ENCODE assay signal across 20 cellular contexts in the genomic region with DNA sequence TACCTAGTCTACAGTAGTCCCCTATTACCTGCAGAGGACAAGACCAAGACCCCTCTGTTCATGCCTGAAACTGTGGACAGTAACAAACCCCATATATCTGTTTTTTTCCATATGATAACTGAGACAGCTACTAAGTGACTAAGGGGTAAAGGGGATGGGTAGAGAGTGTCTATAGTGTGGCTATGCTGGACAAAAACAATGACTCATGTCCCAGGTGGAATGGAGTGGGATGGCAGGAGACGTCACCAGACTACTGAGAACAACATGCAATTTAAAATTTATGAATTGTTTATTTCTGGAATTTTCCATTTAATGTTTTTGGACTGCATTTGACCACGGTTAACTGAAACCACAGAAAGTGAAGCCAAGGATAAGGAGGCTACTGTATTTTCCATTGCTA.
DNase-seq lines count a peak whose midpoint lies in the region; ATAC-seq, FAIRE-seq and TF ChIP-seq lines count a peak whose summit lies in the region.
"Had no signal": no experiment of that assay in that cellular context is flagged by ENCODE, and none has a peak within 500 bp of the region (broad histone marks: within the 10 kb centered on the region; RNA-seq: fewer than 3 reads in every experiment).

No MANE protein-coding gene starts in this region.

- H3K14ac ChIP-seq in mesenchymal stem cell (ENCODE audit: low read length in 2 of 2), result no peak overlapping the region

- H3K4me3 ChIP-seq in bronchial epithelial cell (ENCODE audit: low read depth, low read length) (no peak overlapping the region), mesenchymal stem cell (ENCODE audit: insufficient read depth in 1 of 2, low read depth in 1 of 2, low read length in 2 of 2) (no peak overlapping the region), upper lobe of right lung (no peak overlapping the region)
- H3K4me3 ChIP-seq: BLaER1 treated with 17β-estradiol and CSF1 and Interleukin-3, amounts not matched to agents 10 nM and 100 nM; PC-9; skin epidermis had no signal

- H3K9me3 ChIP-seq in mesenchymal stem cell (ENCODE audit: control insufficient read depth, low read length), result no peaks in the 10 kb centered on the region
- H3K9me3 ChIP-seq in upper lobe of right lung, result no peaks in the 10 kb centered on the region

- no peak overlapping the region for H3K4me2 ChIP-seq in mesenchymal stem cell (ENCODE audit: low read length, poor library complexity, severe bottlenecking)
- H3K4me2 ChIP-seq: BLaER1 treated with 17β-estradiol and CSF1 and Interleukin-3, amounts not matched to agents 10 nM and 100 nM; PC-9 had no signal

- no peak overlapping the region for H2BK120ac ChIP-seq in mesenchymal stem cell (ENCODE audit: low read depth, low read length)

- no peak overlapping the region for H2AFZ ChIP-seq in mesenchymal stem cell (ENCODE audit: low read depth, low read length)
- H2AFZ ChIP-seq: PC-9 had no signal

- no peaks in the 10 kb centered on the region for H3K36me3 ChIP-seq in bronchial epithelial cell (ENCODE audit: control insufficient read depth, insufficient read depth, low read length)
- H3K36me3 ChIP-seq in mesenchymal stem cell (ENCODE audit: control insufficient read depth in 1 of 2, insufficient read depth in 2 of 2, low read depth in 1 of 2, low read length in 2 of 2), result peaks cover 0 to 3% of the 10 kb centered on the region in 2 experiments
- H3K36me3 ChIP-seq in upper lobe of right lung, result no peaks in the 10 kb centered on the region
- H3K36me3 ChIP-seq: WERI-Rb-1 had no signal

- DNase-seq in Daoy (ENCODE audit: low read depth), result peak; percentile 18
- DNase-seq in HS-5 (ENCODE audit: low read depth), result peak; percentile 1
- DNase-seq in bronchial epithelial cell (ENCODE audit: low read depth), result peak; percentile 48
- DNase-seq in mesenchymal stem cell, result peak; percentile 68
- no peak for DNase-seq in upper lobe of right lung
- DNase-seq in stimulated activated CD4-positive, alpha-beta T cell treated with anti-CD3 and anti-CD28 coated beads, Interleukin-4, amount 100 ng/mL, for 1 hour, result no peak
- DNase-seq in midbrain (lab: John Stamatoyannopoulos, UW), result no peak
- no peak for DNase-seq in NCI-H1092 (lab: John Stamatoyannopoulos, UW)
- DNase-seq: activated gamma-delta T cell; DMS79 treated with DMSO at 0.1 percent for 48 hours; effector CD4-positive, alpha-beta T cell; NCI-H1930; NCI-H524; PC-9; stimulated activated naive CD4-positive, alpha-beta T cell; SW 1271; WERI-Rb-1 had no signal

- H3K27me3 ChIP-seq in bronchial epithelial cell (ENCODE audit: control insufficient read depth, insufficient read depth, low read length) (no peaks in the 10 kb centered on the region), mesenchymal stem cell (ENCODE audit: control insufficient read depth in 1 of 2, insufficient read depth in 1 of 2, low read length in 2 of 2) (no peaks in the 10 kb centered on the region), upper lobe of right lung (no peaks in the 10 kb centered on the region)
- H3K27me3 ChIP-seq: BLaER1 treated with 17β-estradiol and CSF1 and Interleukin-3, amounts not matched to agents 10 nM and 100 nM had no signal

- WGBS in mesenchymal stem cell, result 17% methylated on average over 1 of the region's 2 CpGs

- intact Hi-C loops in upper lobe of right lung (cut with DNase I), result no loop called here

- no peak overlapping the region for H2AK5ac ChIP-seq in mesenchymal stem cell (ENCODE audit: low read length, severe bottlenecking)

- no peaks in the 10 kb centered on the region for H3K79me1 ChIP-seq in mesenchymal stem cell (replicated peaks; ENCODE audit: low read length, poor library complexity, severe bottlenecking)

- no peak overlapping the region for H3K27ac ChIP-seq in mesenchymal stem cell (ENCODE audit: low read length, poor library complexity, severe bottlenecking)
- no peak overlapping the region for H3K27ac ChIP-seq in upper lobe of right lung
- H3K27ac ChIP-seq: BLaER1 treated with 17β-estradiol and CSF1 and Interleukin-3, amounts not matched to agents 10 nM and 100 nM; PC-9; skin epidermis; WERI-Rb-1 had no signal

- FAIRE-seq in bronchial epithelial cell (lab: Jason Lieb, UNC), result no peak
- FAIRE-seq: frontal cortex had no signal

- H3K23ac ChIP-seq in mesenchymal stem cell (ENCODE audit: low read length in 2 of 2), result no peak overlapping the region

- H3K18ac ChIP-seq in mesenchymal stem cell (ENCODE audit: low read depth in 1 of 2, low read length in 2 of 2), result no peak overlapping the region

- H4K8ac ChIP-seq in mesenchymal stem cell (ENCODE audit: low read length), result no peak overlapping the region

- no peak for ATAC-seq in upper lobe of right lung

- TF ChIP-seq CTCF in bronchial epithelial cell (IDR thresholded peaks at IDR 0.05; ENCODE audit: insufficient read depth, low read length, severe bottlenecking), result no peak
- TF ChIP-seq CTCF in upper lobe of right lung (IDR thresholded peaks at IDR 0.05), result no peak

- H2BK15ac ChIP-seq in mesenchymal stem cell (ENCODE audit: low read depth, poor library complexity, severe bottlenecking), result no peak overlapping the region

- no peak overlapping the region for H2BK12ac ChIP-seq in mesenchymal stem cell (ENCODE audit: low read length in 2 of 2)

- no peak overlapping the region for H3K9ac ChIP-seq in mesenchymal stem cell (ENCODE audit: low read length)
- H3K9ac ChIP-seq: BLaER1 treated with 17β-estradiol and CSF1 and Interleukin-3, amounts not matched to agents 10 nM and 100 nM had no signal

- H4K91ac ChIP-seq in mesenchymal stem cell (ENCODE audit: low read length), result no peak overlapping the region

- H2BK5ac ChIP-seq in mesenchymal stem cell (ENCODE audit: low read depth, low read length, poor library complexity, severe bottlenecking), result no peak overlapping the region

- no peaks in the 10 kb centered on the region for H3K4me1 ChIP-seq in mesenchymal stem cell (ENCODE audit: control insufficient read depth, insufficient read depth, low read depth, low read length)
- H3K4me1 ChIP-seq in upper lobe of right lung, result no peaks in the 10 kb centered on the region
- H3K4me1 ChIP-seq: BLaER1 treated with 17β-estradiol and CSF1 and Interleukin-3, amounts not matched to agents 10 nM and 100 nM had no signal

- H3K4ac ChIP-seq in mesenchymal stem cell (ENCODE audit: low read depth in 1 of 2, low read length in 2 of 2), result no peak overlapping the region

Comparison
In these comparisons a context has a peak if more than half of its experiments do, and no peak if none do; other contexts are left out.
1. DNase-seq: peak in Daoy (single experiment), HS-5 (single experiment), bronchial epithelial cell (single experiment) and mesenchymal stem cell (single experiment); none in upper lobe of right lung (single experiment), stimulated activated CD4-positive, alpha-beta T cell treated with anti-CD3 and anti-CD28 coated beads, Interleukin-4, amount 100 ng/mL, for 1 hour (single experiment), midbrain (single experiment) and NCI-H1092 (single experiment).